Comparison of ENCODE assay signal across 25 cellular contexts in genomic region chr4:5474756-5475155, GRCh38.
DNase-seq lines count a peak whose midpoint lies in the region; ATAC-seq, FAIRE-seq and TF ChIP-seq lines count a peak whose summit lies in the region.
"Had no signal": no experiment of that assay in that cellular context is flagged by ENCODE, and none has a peak within 500 bp of the region (broad histone marks: within the 10 kb centered on the region; RNA-seq: fewer than 3 reads in every experiment).

No MANE protein-coding gene starts in this region.

- H3K27me3 ChIP-seq in PC-3 (ENCODE audit: low read length), result no peaks in the 10 kb centered on the region
- H3K27me3 ChIP-seq: spleen, stomach, transverse colon had no signal

- H3K36me3 ChIP-seq in PC-3 (ENCODE audit: low read depth, low read length), result no peaks in the 10 kb centered on the region
- H3K36me3 ChIP-seq: HAP-1, spleen, stomach, transverse colon had no signal

- H3K4me1 Mint-ChIP-seq in stimulated activated effector memory CD8-positive, alpha-beta T cell treated with anti-CD3 and anti-CD28 coated beads, Interleukin-12 subunit alpha, Interleukin-12 subunit beta, amount 100 ng/mL, for 72 hours, result no peaks in the 10 kb centered on the region
- H3K4me1 Mint-ChIP-seq: activated CD4-positive, alpha-beta T cell treated with anti-CD3 and anti-CD28 coated beads, Interleukin-2, amount 10 ng/mL, durations not matched to agents 24 days and 14 days; activated naive CD8-positive, alpha-beta T cell treated with anti-CD3 and anti-CD28 coated beads, Interleukin-2, amount 10 ng/mL, durations not matched to agents 7 days and 5 days; activated T-helper 17 cell treated with anti-CD3 and anti-CD28 coated beads, Interleukin-2, amount 50 U/mL, for 72 hours; B cell; neural crest cell had no signal

- H3K79me2 ChIP-seq in PC-3 (ENCODE audit: low read length), result no peaks in the 10 kb centered on the region

- H3K9me2 ChIP-seq in PC-3 (replicated peaks; ENCODE audit: low read length), result no peaks in the 10 kb centered on the region

- POLR2A ChIA-PET in PC-3 (lab: Charles Lee; ENCODE audit: unreplicated experiment), result no interaction called here

- no peak for ATAC-seq in PC-3
- ATAC-seq in stimulated activated effector memory CD8-positive, alpha-beta T cell treated with anti-CD3 and anti-CD28 coated beads, Interleukin-12 subunit alpha, Interleukin-12 subunit beta, amount 100 ng/mL, for 72 hours, result no peak
- no peak for ATAC-seq in GM18519 (IDR thresholded peaks at IDR 0.05; ENCODE audit: low FRiP score, unreplicated experiment)
- ATAC-seq in HG03457 (IDR thresholded peaks at IDR 0.05; ENCODE audit: unreplicated experiment), result no peak
- ATAC-seq: activated T-helper 17 cell treated with anti-CD3 and anti-CD28 coated beads, Interleukin-2, amount 50 U/mL, for 72 hours; esophagus mucosa had no signal

- intact Hi-C loops in PC-3 (cut with micrococcal nuclease), result no loop called here

- no peaks in the 10 kb centered on the region for H3F3A ChIP-seq in PC-3 (ENCODE audit: low read length, unreplicated experiment)

- FAIRE-seq in GM19239 (lab: Jason Lieb, UNC), result no peak
- FAIRE-seq: GM18507 had no signal

- peaks cover 3% of the 10 kb centered on the region for H3K9me3 Mint-ChIP-seq in stimulated activated effector memory CD8-positive, alpha-beta T cell treated with anti-CD3 and anti-CD28 coated beads, Interleukin-12 subunit alpha, Interleukin-12 subunit beta, amount 100 ng/mL, for 72 hours
- H3K9me3 Mint-ChIP-seq: activated CD4-positive, alpha-beta T cell treated with anti-CD3 and anti-CD28 coated beads, Interleukin-2, amount 10 ng/mL, durations not matched to agents 24 days and 14 days; activated naive CD8-positive, alpha-beta T cell treated with anti-CD3 and anti-CD28 coated beads, Interleukin-2, amount 10 ng/mL, durations not matched to agents 7 days and 5 days; activated T-helper 17 cell treated with anti-CD3 and anti-CD28 coated beads, Interleukin-2, amount 50 U/mL, for 72 hours; neural crest cell had no signal

- no peak overlapping the region for H3K4me3 Mint-ChIP-seq in stimulated activated effector memory CD8-positive, alpha-beta T cell treated with anti-CD3 and anti-CD28 coated beads, Interleukin-12 subunit alpha, Interleukin-12 subunit beta, amount 100 ng/mL, for 72 hours
- H3K4me3 Mint-ChIP-seq: activated CD4-positive, alpha-beta T cell treated with anti-CD3 and anti-CD28 coated beads, Interleukin-2, amount 10 ng/mL, durations not matched to agents 24 days and 14 days; activated naive CD8-positive, alpha-beta T cell treated with anti-CD3 and anti-CD28 coated beads, Interleukin-2, amount 10 ng/mL, durations not matched to agents 7 days and 5 days; activated T-helper 17 cell treated with anti-CD3 and anti-CD28 coated beads, Interleukin-2, amount 50 U/mL, for 72 hours; B cell; neural crest cell had no signal

- H3K27ac ChIP-seq in PC-3 (ENCODE audit: low read length), result no peak overlapping the region
- H3K27ac ChIP-seq in coronary artery, result no peak overlapping the region
- H3K27ac ChIP-seq: spleen, stomach, transverse colon had no signal

- H3K27ac Mint-ChIP-seq in stimulated activated effector memory CD8-positive, alpha-beta T cell treated with anti-CD3 and anti-CD28 coated beads, Interleukin-12 subunit alpha, Interleukin-12 subunit beta, amount 100 ng/mL, for 72 hours, result no peak overlapping the region
- H3K27ac Mint-ChIP-seq: activated CD4-positive, alpha-beta T cell treated with anti-CD3 and anti-CD28 coated beads, Interleukin-2, amount 10 ng/mL, durations not matched to agents 24 days and 14 days; activated naive CD8-positive, alpha-beta T cell treated with anti-CD3 and anti-CD28 coated beads, Interleukin-2, amount 10 ng/mL, durations not matched to agents 7 days and 5 days; activated T-helper 17 cell treated with anti-CD3 and anti-CD28 coated beads, Interleukin-2, amount 50 U/mL, for 72 hours; B cell had no signal

- CTCF ChIA-PET in PC-3 (lab: Charles Lee), result no interaction called here

- H3K4me3 ChIP-seq in PC-3 (ENCODE audit: low read length), result no peak overlapping the region
- no peak overlapping the region for H3K4me3 ChIP-seq in coronary artery
- H3K4me3 ChIP-seq: HAP-1, spleen, stomach, transverse colon had no signal

- H3K9ac ChIP-seq in PC-3 (ENCODE audit: low read length), result no peak overlapping the region

- H2AFZ ChIP-seq in PC-3 (ENCODE audit: low read length), result no peak overlapping the region

- peak; percentile 11 for DNase-seq in ELF-1 (ENCODE audit: low read depth, low spot score)
- DNase-seq in PC-3, result peak; percentile 10
- DNase-seq in coronary artery (ENCODE audit: low spot score), result peak; percentile 28
- peak; percentile 10 for DNase-seq in non-pigmented ciliary epithelial cell (ENCODE audit: low read depth)
- DNase-seq in stimulated activated effector memory CD8-positive, alpha-beta T cell treated with anti-CD3 and anti-CD28 coated beads, Interleukin-12 subunit alpha, Interleukin-12 subunit beta, amount 100 ng/mL, for 72 hours (ENCODE audit: low spot score in 2 of 2), result no peak
- DNase-seq in GM19239 (ENCODE audit: insufficient read length, low spot score), result no peak
- DNase-seq: activated CD4-positive, alpha-beta T cell treated with anti-CD3 and anti-CD28 coated beads, Interleukin-2, amount 10 ng/mL, durations not matched to agents 24 days and 14 days; activated naive CD8-positive, alpha-beta T cell treated with anti-CD3 and anti-CD28 coated beads, Interleukin-2, amount 10 ng/mL, durations not matched to agents 7 days and 5 days; DND-41; NCI-H1105; NCI-H2107; NCI-H524 treated with DMSO at 0.1 percent for 48 hours; Right ventricle myocardium superior; stimulated activated CD4-positive, alpha-beta T cell treated with anti-CD3 and anti-CD28 coated beads, Interleukin-4, amount 100 ng/mL, for 24 hours; stomach; transverse colon had no signal

- H3K36me3 Mint-ChIP-seq in stimulated activated effector memory CD8-positive, alpha-beta T cell treated with anti-CD3 and anti-CD28 coated beads, Interleukin-12 subunit alpha, Interleukin-12 subunit beta, amount 100 ng/mL, for 72 hours, result no peaks in the 10 kb centered on the region
- H3K36me3 Mint-ChIP-seq: activated naive CD8-positive, alpha-beta T cell treated with anti-CD3 and anti-CD28 coated beads, Interleukin-2, amount 10 ng/mL, durations not matched to agents 7 days and 5 days had no signal

- BruUV-seq in PC-3 (replicated peaks; lab: Mats Ljungman, UMichigan), result no TSS peak

- H4K20me1 ChIP-seq in PC-3 (ENCODE audit: low read length), result no peaks in the 10 kb centered on the region

- TF ChIP-seq CTCF in PC-3 (conservative IDR thresholded peaks at IDR 0.05; ENCODE audit: low read depth, low read length) (no peak), coronary artery (IDR thresholded peaks at IDR 0.05) (no peak)

- no peaks in the 10 kb centered on the region for H3K4me1 ChIP-seq in PC-3 (ENCODE audit: insufficient read depth, low read length)
- H3K4me1 ChIP-seq: HAP-1, spleen, stomach, transverse colon had no signal

- no peaks in the 10 kb centered on the region for H3K9me3 ChIP-seq in PC-3 (ENCODE audit: low read length)
- H3K9me3 ChIP-seq: HAP-1, stomach, transverse colon had no signal

- no peak overlapping the region for H3K4me2 ChIP-seq in PC-3 (ENCODE audit: low read length)

Comparison
In these comparisons a context has a peak if more than half of its experiments do, and no peak if none do; other contexts are left out.
1. DNase-seq: peak in ELF-1 (single experiment), PC-3 (single experiment), coronary artery (single experiment) and non-pigmented ciliary epithelial cell (single experiment); none in stimulated activated effector memory CD8-positive, alpha-beta T cell treated with anti-CD3 and anti-CD28 coated beads, Interleukin-12 subunit alpha, Interleukin-12 subunit beta, amount 100 ng/mL, for 72 hours (0 of 2) and GM19239 (single experiment).